20 cellular contexts compared by ENCODE assay signal in genomic region chr1:8345621-8346415, GRCh38. TPM values are rescaled to one million over a fixed set of nuclear protein-coding genes. Genes with fewer than 3 reads are reported as not detected.
DNase-seq lines count a peak whose midpoint lies in the region; ATAC-seq and TF ChIP-seq lines count a peak whose summit lies in the region.
"Had no signal": no experiment of that assay in that cellular context is flagged by ENCODE, and none has a peak within 500 bp of the region (broad histone marks: within the 10 kb centered on the region; RNA-seq: fewer than 3 reads in every experiment).

No MANE protein-coding gene starts in this region.

- no peak for TF ChIP-seq POLR2A in ovary (IDR thresholded peaks at IDR 0.05)

- H3K36me3 ChIP-seq in Panc1 (ENCODE audit: control insufficient read depth, insufficient read depth, low read length) (no peaks in the 10 kb centered on the region), ovary (no peaks in the 10 kb centered on the region), stomach smooth muscle (ENCODE audit: control insufficient read depth in 2 of 2, insufficient read depth in 2 of 2, low read length in 2 of 2) (no peaks in the 10 kb centered on the region)
- H3K36me3 ChIP-seq: MG63, Peyer's patch had no signal

- BruUV-seq in Panc1 (replicated peaks; lab: Mats Ljungman, UMichigan): no TSS peak

- DNase-seq in Panc1 (ENCODE audit: low read depth, low spot score) (no peak), left kidney (ENCODE audit: low read depth, low spot score) (peak; percentile 61), ovary (peak in 3 of 5 donors; percentile 31 to 43 (median 33)), kidney tubule cell (ENCODE audit: low spot score) (no peak)
- DNase-seq: CD4-positive, alpha-beta T cell; GM23248; Karpas-422; MG63; NCI-H1092; NCI-H146; NCI-H2081 treated with DMSO at 0.1 percent for 48 hours; NCI-H510A treated with DMSO at 0.1 percent for 48 hours; Peyer's patch; SHP77; SK-N-SH had no signal

- intact Hi-C loops in Panc1 (cut with micrococcal nuclease; ENCODE audit: unreplicated experiment) (loop anchor here (5.0 kb wide), 1 partner anchor 369 kb away; no protein-coding TSS in a partner anchor), ovary (cut with DNase I) (loop anchor here in 1 of 4 donors (10.0 kb wide), 2 partner anchors 321 to 361 kb away; partner anchors contain the start of gene ERRFI1)

- ATAC-seq in Panc1 (no peak), GM19452 (IDR thresholded peaks at IDR 0.05; ENCODE audit: unreplicated experiment) (no peak), HG03095 (IDR thresholded peaks at IDR 0.05; ENCODE audit: unreplicated experiment) (no peak), GM18519 (IDR thresholded peaks at IDR 0.05; ENCODE audit: low FRiP score, unreplicated experiment) (no peak)
- ATAC-seq: HepG2 had no signal

- no peaks in the 10 kb centered on the region for H3K27me3 ChIP-seq in Panc1 (ENCODE audit: control insufficient read depth, insufficient read depth, low read length)
- H3K27me3 ChIP-seq in ovary: no peaks in the 10 kb centered on the region
- H3K27me3 ChIP-seq in stomach smooth muscle (ENCODE audit: control insufficient read depth in 1 of 2, insufficient read depth in 2 of 2, low read length in 2 of 2): no peaks in the 10 kb centered on the region
- H3K27me3 ChIP-seq: MG63, Peyer's patch had no signal

- H3K9me3 ChIP-seq in Panc1 (ENCODE audit: control insufficient read depth, insufficient read depth, low read depth, low read length) (no peaks in the 10 kb centered on the region), ovary (no peaks in the 10 kb centered on the region), stomach smooth muscle (ENCODE audit: control insufficient read depth in 2 of 2, low read length in 2 of 2) (no peaks in the 10 kb centered on the region)
- H3K9me3 ChIP-seq: MG63, Peyer's patch, SK-N-SH had no signal

- TF ChIP-seq CTCF in Panc1 (IDR thresholded peaks at IDR 0.05) (no peak), ovary (IDR thresholded peaks at IDR 0.05) (no peak)

- TF ChIP-seq EP300 in ovary (IDR thresholded peaks at IDR 0.05): no peak

- H3K27ac ChIP-seq in Panc1 (ENCODE audit: low read length) (peak overlapping the region; percentile 72; the same call in 1 of the 2 replicates), ovary (no peak overlapping the region), stomach smooth muscle (ENCODE audit: low read length) (peak overlapping the region; percentile 18)
- H3K27ac ChIP-seq: GM23248 had no signal

- POLR2A ChIA-PET in Panc1 (lab: Charles Lee): no interaction called here

- H3K4me1 ChIP-seq in Panc1 (ENCODE audit: control insufficient read depth, insufficient read depth, low read length): peaks cover 29% of the 10 kb centered on the region
- peaks cover 16% of the 10 kb centered on the region for H3K4me1 ChIP-seq in ovary (ENCODE audit: insufficient read depth)
- peaks cover 47% of the 10 kb centered on the region for H3K4me1 ChIP-seq in stomach smooth muscle (ENCODE audit: control insufficient read depth, insufficient read depth, low read length)

- H3K4me3 ChIP-seq in Panc1 (ENCODE audit: low read depth in 2 of 2, low read length in 2 of 2): no peak overlapping the region
- H3K4me3 ChIP-seq in ovary: no peak overlapping the region
- no peak overlapping the region for H3K4me3 ChIP-seq in stomach smooth muscle (ENCODE audit: low read length in 2 of 2)
- H3K4me3 ChIP-seq: GM23248, MG63, Peyer's patch had no signal

- 91 to 93% (median 91%) methylated on average over 18 of the region's 18 CpGs for WGBS in ovary, 3 donors

- in situ Hi-C loops in Panc1 (cut with HindIII; ENCODE audit: low pct_unique_long_range_greater_than_20kb, low sequenced_read_pairs): no loop called here

- peak overlapping the region in 1 of 2 donors; percentile 26 for H3K9ac ChIP-seq in stomach smooth muscle (ENCODE audit: low read length in 2 of 2)
- H3K9ac ChIP-seq: GM23248, SK-N-SH had no signal

- CTCF ChIA-PET in Panc1 (lab: Charles Lee): interaction anchor here (1.8 kb wide), 1 partner anchor 370 kb away, joined by 7 read pairs; no protein-coding TSS in a partner anchor

RNA-seq across cellular contexts. Expression of gene SLC45A1, which starts 27.9 kb away (rescaled TPM):
- 11.3 TPM for total RNA-seq in Panc1 (2021; ENCODE audit: unreplicated experiment)
- 49.4 TPM for polyA plus RNA-seq in Panc1 (2012; ENCODE audit: insufficient read length)
- total RNA-seq in ovary: 1 to 10 TPM; 2.7 to 7.2 (median 4.5) TPM
- polyA plus RNA-seq in ovary: 1 to 10 TPM in 1 of 2 donors, under 1 TPM in 1; 0.70 to 4.7 TPM
- total RNA-seq: HepG2 had no signal
- polyA plus RNA-seq: HepG2 had no signal

Comparison
In these comparisons a context has a peak if more than half of its experiments do, and no peak if none do; other contexts are left out.
1. DNase-seq: peak in left kidney (single experiment) and ovary (3 of 5); none in Panc1 (single experiment) and kidney tubule cell (single experiment).
2. H3K27ac ChIP-seq: peak in Panc1 (single experiment) and stomach smooth muscle (single experiment); none in ovary (0 of 2).